In genomic region chr3:107683447-107683846, GRCh38 we compare ENCODE assay signal across 1 cellular context.
TF ChIP-seq lines count a peak whose summit lies in the region.

No MANE protein-coding gene starts in this region.

TF ChIP-seq in WTC11, 78 proteins besides CTCF, POLR2A, EP300 and RAD21 (continued from another document):
- no peak for TF ChIP-seq STAT6 (CRISPR knock-in tag; conservative IDR thresholded peaks at IDR 0.05; ENCODE audit: low read depth)
- no peak for TF ChIP-seq USF1 (CRISPR knock-in tag; IDR thresholded peaks at IDR 0.05)
- TF ChIP-seq ZNF423 (CRISPR knock-in tag; IDR thresholded peaks at IDR 0.05): no peak
- no peak for TF ChIP-seq ZNF219 (CRISPR knock-in tag; IDR thresholded peaks at IDR 0.05; ENCODE audit: borderline replicate concordance)
- TF ChIP-seq MAX (CRISPR knock-in tag; IDR thresholded peaks at IDR 0.05): no peak
- TF ChIP-seq ZNF671 (CRISPR knock-in tag; IDR thresholded peaks at IDR 0.05): no peak
- no peak for TF ChIP-seq OVOL2 (CRISPR knock-in tag; IDR thresholded peaks at IDR 0.05; ENCODE audit: borderline replicate concordance)
- TF ChIP-seq TCF7 (CRISPR knock-in tag; IDR thresholded peaks at IDR 0.05; ENCODE audit: low read depth): no peak
